In genomic region chr7:136061433-136061832, GRCh38 we compare ENCODE assay signal across 1 cellular context.
TF ChIP-seq lines count a peak whose summit lies in the region.

No MANE protein-coding gene starts in this region.

TF ChIP-seq in K562, 482 proteins besides CTCF, POLR2A, EP300 and RAD21 (continued from another document and continues in another):
- TF ChIP-seq ZBTB1 (CRISPR knock-in tag; IDR thresholded peaks at IDR 0.05; ENCODE audit: borderline replicate concordance, low read depth) (no peak), DPF2 (IDR thresholded peaks at IDR 0.05) (peak; percentile 57), RCOR1 (IDR thresholded peaks at IDR 0.05; ENCODE audit: borderline replicate concordance in 1 of 2, low read depth in 2 of 2, low read length in 2 of 2) (no peak), ERF (CRISPR knock-in tag; IDR thresholded peaks at IDR 0.05) (no peak), VEZF1 (CRISPR knock-in tag; IDR thresholded peaks at IDR 0.05) (no peak), ZNF584 (CRISPR knock-in tag; IDR thresholded peaks at IDR 0.05; ENCODE audit: low read depth) (no peak), SAFB2 (IDR thresholded peaks at IDR 0.05; ENCODE audit: borderline replicate concordance, low read depth, low read length, severe bottlenecking) (no peak), PTTG1 (tag; IDR thresholded peaks at IDR 0.05; ENCODE audit: low read depth) (no peak), MLLT1 (IDR thresholded peaks at IDR 0.05) (no peak), ZFX (CRISPR knock-in tag; IDR thresholded peaks at IDR 0.05) (no peak), RHOXF2B (CRISPR knock-in tag; conservative IDR thresholded peaks at IDR 0.05) (no peak), ETV6 (IDR thresholded peaks at IDR 0.05; ENCODE audit: borderline replicate concordance in 1 of 2, low read depth in 2 of 2, low read length in 1 of 2) (no peak), ETV6 (CRISPR knock-in tag; IDR thresholded peaks at IDR 0.05; ENCODE audit: borderline replicate concordance) (no peak), MCM3 (IDR thresholded peaks at IDR 0.05) (no peak), E2F1 (CRISPR knock-in tag; IDR thresholded peaks at IDR 0.05) (no peak), SP1 (CRISPR knock-in tag; IDR thresholded peaks at IDR 0.05) (no peak), THRAP3 (IDR thresholded peaks at IDR 0.05; ENCODE audit: borderline replicate concordance) (no peak), ZFP36 (IDR thresholded peaks at IDR 0.05; ENCODE audit: low read depth, low read length, partially characterized antibody) (no peak), KDM4B (IDR thresholded peaks at IDR 0.05; ENCODE audit: borderline replicate concordance in 2 of 2, low read depth in 1 of 2) (no peak), SMC3 (conservative IDR thresholded peaks at IDR 0.05; ENCODE audit: insufficient read depth, low read depth, low read length) (no peak), U2AF1 (optimal IDR thresholded peaks at IDR 0.05; ENCODE audit: low read depth, low read length) (no peak), ETV1 (tag; conservative IDR thresholded peaks at IDR 0.05; ENCODE audit: low read depth) (no peak), ZNF12 (CRISPR knock-in tag; IDR thresholded peaks at IDR 0.05) (no peak), ZNF274 (IDR thresholded peaks at IDR 0.05; ENCODE audit: borderline replicate concordance, low read depth, low read length) (no peak), SP2 (IDR thresholded peaks at IDR 0.05; ENCODE audit: extremely low read depth, low read depth, low read length, poor library complexity, severe bottlenecking) (no peak), ARHGAP35 (IDR thresholded peaks at IDR 0.05; ENCODE audit: partially characterized antibody) (no peak), PCBP1 (IDR thresholded peaks at IDR 0.05; ENCODE audit: low read depth, low read length, poor library complexity, severe bottlenecking) (no peak), RB1 (IDR thresholded peaks at IDR 0.05; ENCODE audit: low read depth) (no peak), ZNF133 (CRISPR knock-in tag; IDR thresholded peaks at IDR 0.05) (no peak), RFX5 (IDR thresholded peaks at IDR 0.05; ENCODE audit: low read depth, low read length) (no peak), ZNF121 (CRISPR knock-in tag; conservative IDR thresholded peaks at IDR 0.05) (no peak), ARID1B (IDR thresholded peaks at IDR 0.05) (0 out of 2 replicates have a peak, but pooled peaks have one; percentile 6), HCFC1 (IDR thresholded peaks at IDR 0.05; ENCODE audit: low read depth, low read length) (no peak), CC2D1A (IDR thresholded peaks at IDR 0.05) (no peak), CBFA2T2 (conservative IDR thresholded peaks at IDR 0.05) (no peak), ZNF518B (CRISPR knock-in tag; IDR thresholded peaks at IDR 0.05) (no peak), ZBTB40 (IDR thresholded peaks at IDR 0.05) (no peak), ZBTB40 (CRISPR knock-in tag; IDR thresholded peaks at IDR 0.05) (no peak), POLR2B (IDR thresholded peaks at IDR 0.05; ENCODE audit: low read depth, partially characterized antibody) (no peak), POLR2G (IDR thresholded peaks at IDR 0.05; ENCODE audit: low read depth, low read length) (no peak), HMG20B (CRISPR knock-in tag; IDR thresholded peaks at IDR 0.05) (no peak), STAG1 (CRISPR knock-in tag; IDR thresholded peaks at IDR 0.05; ENCODE audit: borderline replicate concordance) (no peak), MXI1 (IDR thresholded peaks at IDR 0.05; ENCODE audit: low read depth, low read length) (no peak), MAFG (tag; conservative IDR thresholded peaks at IDR 0.05) (peak; percentile 69), RFX1 (IDR thresholded peaks at IDR 0.05) (no peak)
- TF ChIP-seq, protein P1, sequence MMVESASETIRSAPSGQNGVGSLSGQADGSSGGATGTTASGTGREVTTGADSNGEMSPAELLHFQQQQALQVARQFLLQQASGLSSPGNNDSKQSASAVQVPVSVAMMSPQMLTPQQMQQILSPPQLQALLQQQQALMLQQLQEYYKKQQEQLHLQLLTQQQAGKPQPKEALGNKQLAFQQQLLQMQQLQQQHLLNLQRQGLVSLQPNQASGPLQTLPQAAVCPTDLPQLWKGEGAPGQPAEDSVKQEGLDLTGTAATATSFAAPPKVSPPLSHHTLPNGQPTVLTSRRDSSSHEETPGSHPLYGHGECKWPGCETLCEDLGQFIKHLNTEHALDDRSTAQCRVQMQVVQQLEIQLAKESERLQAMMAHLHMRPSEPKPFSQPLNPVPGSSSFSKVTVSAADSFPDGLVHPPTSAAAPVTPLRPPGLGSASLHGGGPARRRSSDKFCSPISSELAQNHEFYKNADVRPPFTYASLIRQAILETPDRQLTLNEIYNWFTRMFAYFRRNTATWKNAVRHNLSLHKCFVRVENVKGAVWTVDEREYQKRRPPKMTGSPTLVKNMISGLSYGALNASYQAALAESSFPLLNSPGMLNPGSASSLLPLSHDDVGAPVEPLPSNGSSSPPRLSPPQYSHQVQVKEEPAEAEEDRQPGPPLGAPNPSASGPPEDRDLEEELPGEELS (CRISPR knock-in tag; IDR thresholded peaks at IDR 0.05; ENCODE audit: borderline replicate concordance), result no peak
- TF ChIP-seq, protein P2, sequence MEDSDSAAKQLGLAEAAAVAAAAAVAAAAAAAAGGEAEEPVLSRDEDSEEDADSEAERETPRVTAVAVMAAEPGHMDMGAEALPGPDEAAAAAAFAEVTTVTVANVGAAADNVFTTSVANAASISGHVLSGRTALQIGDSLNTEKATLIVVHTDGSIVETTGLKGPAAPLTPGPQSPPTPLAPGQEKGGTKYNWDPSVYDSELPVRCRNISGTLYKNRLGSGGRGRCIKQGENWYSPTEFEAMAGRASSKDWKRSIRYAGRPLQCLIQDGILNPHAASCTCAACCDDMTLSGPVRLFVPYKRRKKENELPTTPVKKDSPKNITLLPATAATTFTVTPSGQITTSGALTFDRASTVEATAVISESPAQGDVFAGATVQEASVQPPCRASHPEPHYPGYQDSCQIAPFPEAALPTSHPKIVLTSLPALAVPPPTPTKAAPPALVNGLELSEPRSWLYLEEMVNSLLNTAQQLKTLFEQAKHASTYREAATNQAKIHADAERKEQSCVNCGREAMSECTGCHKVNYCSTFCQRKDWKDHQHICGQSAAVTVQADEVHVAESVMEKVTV (CRISPR knock-in tag; IDR thresholded peaks at IDR 0.05), result no peak
